Comparison of ENCODE assay signal across 1 cellular context in the genomic region with DNA sequence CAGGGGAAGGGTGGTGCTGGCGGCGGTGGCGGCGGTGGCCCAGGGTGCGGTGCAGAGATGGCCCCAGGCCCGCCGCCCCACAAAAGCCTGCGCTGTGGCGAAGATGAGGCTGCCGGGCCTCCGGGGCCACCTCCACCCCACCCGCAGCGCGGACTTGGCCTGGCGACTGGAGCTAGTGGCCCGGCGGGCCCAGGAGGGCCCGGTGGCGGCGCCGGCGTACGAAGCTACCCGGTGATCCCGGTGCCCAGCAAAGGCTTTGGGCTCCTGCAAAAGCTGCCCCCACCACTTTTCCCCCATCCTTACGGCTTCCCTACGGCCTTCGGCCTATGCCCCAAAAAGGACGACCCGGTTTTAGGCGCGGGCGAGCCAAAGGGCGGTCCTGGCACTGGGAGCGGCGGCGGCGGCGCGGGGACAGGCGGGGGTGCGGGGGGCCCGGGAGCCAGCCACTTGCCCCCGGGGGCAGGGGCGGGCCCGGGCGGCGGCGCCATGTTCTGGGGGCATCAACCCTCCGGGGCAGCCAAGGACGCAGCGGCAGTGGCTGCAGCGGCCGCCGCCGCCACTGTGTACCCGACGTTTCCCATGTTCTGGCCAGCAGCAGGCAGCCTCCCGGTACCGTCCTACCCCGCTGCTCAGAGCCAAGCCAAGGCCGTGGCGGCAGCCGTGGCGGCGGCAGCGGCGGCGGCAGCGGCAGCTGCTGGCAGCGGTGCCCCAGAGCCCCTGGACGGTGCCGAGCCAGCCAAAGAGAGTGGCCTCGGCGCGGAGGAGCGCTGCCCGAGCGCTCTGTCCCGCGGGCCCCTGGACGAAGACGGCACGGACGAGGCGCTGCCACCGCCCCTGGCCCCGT.
TF ChIP-seq lines count a peak whose summit lies in the region.

No MANE protein-coding gene starts in this region.

TF ChIP-seq in H1, 55 proteins besides CTCF, POLR2A, EP300 and RAD21:
- TF ChIP-seq SP1 (IDR thresholded peaks at IDR 0.05; ENCODE audit: low read depth, low read length) (no peak), FOSL1 (IDR thresholded peaks at IDR 0.05; ENCODE audit: insufficient read depth, low read depth, low read length) (no peak), SIRT6 (IDR thresholded peaks at IDR 0.05; ENCODE audit: low read length) (no peak), NANOG (IDR thresholded peaks at IDR 0.05; ENCODE audit: insufficient read depth, low read depth, low read length, poor library complexity, severe bottlenecking) (no peak), SUZ12 (IDR thresholded peaks at IDR 0.05; ENCODE audit: low read length) (peak; percentile 49), CHD2 (IDR thresholded peaks at IDR 0.05; ENCODE audit: low read length) (no peak), KDM4A (IDR thresholded peaks at IDR 0.05; ENCODE audit: low read depth, low read length, severe bottlenecking) (peak; percentile 6), TAF1 (IDR thresholded peaks at IDR 0.05; ENCODE audit: low read depth, low read length) (no peak), POU5F1 (IDR thresholded peaks at IDR 0.05; ENCODE audit: low read depth, low read length) (no peak), BCL11A (IDR thresholded peaks at IDR 0.05; ENCODE audit: low read depth in 2 of 2, low read length in 2 of 2) (no peak), KDM5A (IDR thresholded peaks at IDR 0.05; ENCODE audit: low read length) (no peak), BACH1 (IDR thresholded peaks at IDR 0.05; ENCODE audit: low read length) (no peak)
- TF ChIP-seq, protein P1, sequence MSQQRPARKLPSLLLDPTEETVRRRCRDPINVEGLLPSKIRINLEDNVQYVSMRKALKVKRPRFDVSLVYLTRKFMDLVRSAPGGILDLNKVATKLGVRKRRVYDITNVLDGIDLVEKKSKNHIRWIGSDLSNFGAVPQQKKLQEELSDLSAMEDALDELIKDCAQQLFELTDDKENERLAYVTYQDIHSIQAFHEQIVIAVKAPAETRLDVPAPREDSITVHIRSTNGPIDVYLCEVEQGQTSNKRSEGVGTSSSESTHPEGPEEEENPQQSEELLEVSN (IDR thresholded peaks at IDR 0.05), result no peak
